In genomic region chr3:190378240-190378891, GRCh38 we compare ENCODE assay signal across 17 cellular contexts. TPM values are rescaled to one million over a fixed set of nuclear protein-coding genes. Genes with fewer than 3 reads are reported as not detected.
DNase-seq lines count a peak whose midpoint lies in the region; ATAC-seq and TF ChIP-seq lines count a peak whose summit lies in the region.
"Had no signal": no experiment of that assay in that cellular context is flagged by ENCODE, and none has a peak within 500 bp of the region (broad histone marks: within the 10 kb centered on the region; RNA-seq: fewer than 3 reads in every experiment).

No MANE protein-coding gene starts in this region.

- no peak for ATAC-seq in activated CD8-positive, alpha-beta T cell treated with anti-CD3 and anti-CD28 coated beads for 36 hours
- ATAC-seq: GM23338 had no signal

- H2AFZ ChIP-seq in ACC112 (ENCODE audit: low read length, unreplicated experiment): no peak overlapping the region
- H2AFZ ChIP-seq: GM23338 had no signal

- H3K4me1 ChIP-seq in ACC112 (ENCODE audit: control insufficient read depth, insufficient read depth, low read length, unreplicated experiment): peaks cover 48% of the 10 kb centered on the region
- H3K4me1 ChIP-seq: heart right ventricle, lower lobe of right lung, Peyer's patch had no signal

- H3K27me3 Mint-ChIP-seq in activated CD8-positive, alpha-beta T cell treated with anti-CD3 and anti-CD28 coated beads for 36 hours: peaks cover 17% of the 10 kb centered on the region
- H3K27me3 Mint-ChIP-seq: activated naive CD4-positive, alpha-beta T cell treated with anti-CD3 and anti-CD28 coated beads, Interleukin-2, amount 10 ng/mL, durations not matched to agents 7 days and 5 days had no signal

- intact Hi-C loops in activated CD8-positive, alpha-beta T cell treated with anti-CD3 and anti-CD28 coated beads for 36 hours (cut with micrococcal nuclease): no loop called here

- no peak for TF ChIP-seq CTCF in LNCaP clone FGC (IDR thresholded peaks at IDR 0.05; ENCODE audit: control insufficient read depth, extremely low read depth, insufficient read depth)
- TF ChIP-seq CTCF in activated CD8-positive, alpha-beta T cell treated with anti-CD3 and anti-CD28 coated beads for 36 hours (IDR thresholded peaks at IDR 0.05): no peak

- H3K27me3 ChIP-seq in ACC112 (ENCODE audit: insufficient read depth, low read length): no peaks in the 10 kb centered on the region
- H3K27me3 ChIP-seq: Peyer's patch had no signal

- H3K36me3 Mint-ChIP-seq in activated CD8-positive, alpha-beta T cell treated with anti-CD3 and anti-CD28 coated beads for 36 hours (ENCODE audit: low read depth): no peaks in the 10 kb centered on the region
- H3K36me3 Mint-ChIP-seq: activated naive CD4-positive, alpha-beta T cell treated with anti-CD3 and anti-CD28 coated beads, Interleukin-2, amount 10 ng/mL, durations not matched to agents 7 days and 5 days had no signal

- POLR2A ChIA-PET in activated CD8-positive, alpha-beta T cell treated with anti-CD3 and anti-CD28 coated beads for 36 hours (lab: Charles Lee): no interaction called here

- H3K4me1 Mint-ChIP-seq in activated CD8-positive, alpha-beta T cell treated with anti-CD3 and anti-CD28 coated beads for 36 hours (ENCODE audit: low read depth): no peaks in the 10 kb centered on the region
- H3K4me1 Mint-ChIP-seq: activated naive CD4-positive, alpha-beta T cell treated with anti-CD3 and anti-CD28 coated beads, Interleukin-2, amount 10 ng/mL, durations not matched to agents 7 days and 5 days had no signal

- CTCF ChIA-PET in activated CD8-positive, alpha-beta T cell treated with anti-CD3 and anti-CD28 coated beads for 36 hours (lab: Charles Lee): no interaction called here

- H3K27ac ChIP-seq in ACC112 (ENCODE audit: low read depth, low read length): peak overlapping the region; percentile 48; the same call in 1 of the 2 replicates
- H3K27ac ChIP-seq: heart right ventricle, lower lobe of right lung, Peyer's patch had no signal

- H3K4me3 ChIP-seq in ACC112 (ENCODE audit: low read depth, low read length) (no peak overlapping the region), LNCaP clone FGC (ENCODE audit: low read depth, low read length) (no peak overlapping the region)
- H3K4me3 ChIP-seq: GM23338, heart right ventricle, lower lobe of right lung, Peyer's patch had no signal

- peak; percentile 93 for DNase-seq in LNCaP clone FGC (ENCODE audit: low read depth)
- peak; percentile 45 for DNase-seq in dedifferentiated amniotic fluid mesenchymal stem cell (ENCODE audit: extremely low spot score)
- DNase-seq in medulla oblongata (ENCODE audit: extremely low spot score): peak; percentile 7
- DNase-seq in NCI-H2227 (lab: John Stamatoyannopoulos, UW; ENCODE audit: unreplicated experiment): no peak
- no peak for DNase-seq in DMS 273 treated with DMSO at 0.1 percent for 48 hours (lab: John Stamatoyannopoulos, UW)
- no peak for DNase-seq in activated CD8-positive, alpha-beta T cell treated with anti-CD3 and anti-CD28 coated beads for 36 hours
- DNase-seq in NCI-H2107 (lab: John Stamatoyannopoulos, UW): no peak
- DNase-seq: activated CD4-positive, alpha-beta T cell treated with anti-CD3 and anti-CD28 coated beads, Interleukin-2, amount 50 U/mL, for 48 hours; activated naive CD4-positive, alpha-beta T cell treated with anti-CD3 and anti-CD28 coated beads, Interleukin-2, amount 10 ng/mL, durations not matched to agents 7 days and 5 days; dermis blood vessel endothelial cell; heart right ventricle; lower lobe of right lung; Peyer's patch; stimulated activated CD4-positive, alpha-beta T cell treated with anti-CD3 and anti-CD28 coated beads, Interleukin-15, amount 100 ng/mL, for 24 hours; T-helper 9 cell had no signal

- H3K9me3 Mint-ChIP-seq in activated CD8-positive, alpha-beta T cell treated with anti-CD3 and anti-CD28 coated beads for 36 hours: no peaks in the 10 kb centered on the region
- H3K9me3 Mint-ChIP-seq: activated naive CD4-positive, alpha-beta T cell treated with anti-CD3 and anti-CD28 coated beads, Interleukin-2, amount 10 ng/mL, durations not matched to agents 7 days and 5 days; GM23338 had no signal

- no peak overlapping the region for H3K4me3 Mint-ChIP-seq in activated CD8-positive, alpha-beta T cell treated with anti-CD3 and anti-CD28 coated beads for 36 hours
- H3K4me3 Mint-ChIP-seq: activated naive CD4-positive, alpha-beta T cell treated with anti-CD3 and anti-CD28 coated beads, Interleukin-2, amount 10 ng/mL, durations not matched to agents 7 days and 5 days; GM23338 had no signal

- H3K27ac Mint-ChIP-seq in activated CD8-positive, alpha-beta T cell treated with anti-CD3 and anti-CD28 coated beads for 36 hours: no peak overlapping the region
- H3K27ac Mint-ChIP-seq: activated naive CD4-positive, alpha-beta T cell treated with anti-CD3 and anti-CD28 coated beads, Interleukin-2, amount 10 ng/mL, durations not matched to agents 7 days and 5 days; GM23338 had no signal

- H3K79me2 ChIP-seq in ACC112 (ENCODE audit: control insufficient read depth, insufficient read depth, low read length, unreplicated experiment): no peaks in the 10 kb centered on the region

- H3K36me3 ChIP-seq in ACC112 (ENCODE audit: insufficient read depth, low read length): no peaks in the 10 kb centered on the region
- H3K36me3 ChIP-seq: heart right ventricle, lower lobe of right lung, Peyer's patch had no signal

RNA-seq across cellular contexts. Expression of gene CLDN16, which starts 9.6 kb away (rescaled TPM):
- not detected for total RNA-seq in activated CD8-positive, alpha-beta T cell treated with anti-CD3 and anti-CD28 coated beads for 36 hours
- total RNA-seq: GM23338, heart right ventricle, Peyer's patch had no signal

RNA-seq across cellular contexts. Expression of gene CLDN1, which starts 56.1 kb away (rescaled TPM):
- under 1 TPM; 0.58 to 0.77 TPM for total RNA-seq in activated CD8-positive, alpha-beta T cell treated with anti-CD3 and anti-CD28 coated beads for 36 hours

Comparison
In these comparisons a context has a peak if more than half of its experiments do, and no peak if none do; other contexts are left out.
1. DNase-seq: peak in LNCaP clone FGC (single experiment), dedifferentiated amniotic fluid mesenchymal stem cell (single experiment) and medulla oblongata (single experiment); none in NCI-H2227 (single experiment), DMS 273 treated with DMSO at 0.1 percent for 48 hours (single experiment), activated CD8-positive, alpha-beta T cell treated with anti-CD3 and anti-CD28 coated beads for 36 hours (single experiment) and NCI-H2107 (single experiment).